1 cellular context compared by ENCODE assay signal in the genomic region with DNA sequence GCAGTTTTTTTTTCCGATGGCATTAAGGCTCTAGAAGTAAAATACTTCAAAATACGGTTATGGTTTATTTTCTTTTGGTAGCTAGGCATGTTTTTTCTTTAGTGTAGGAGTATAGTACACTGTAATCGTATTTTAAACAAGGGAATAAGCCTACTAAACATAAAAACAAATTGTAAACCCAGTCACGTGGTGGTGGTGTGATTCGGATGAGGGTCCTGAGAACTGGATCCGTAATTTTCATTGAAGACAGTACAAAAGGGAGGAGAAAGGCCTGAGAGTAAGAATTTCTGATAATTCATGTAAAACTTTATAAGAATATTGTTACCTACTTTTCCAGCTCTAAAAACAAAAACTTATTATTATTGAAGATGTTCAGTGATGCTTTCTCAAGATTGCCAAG.
TF ChIP-seq lines count a peak whose summit lies in the region.

No MANE protein-coding gene starts in this region.

TF ChIP-seq in SK-N-SH treated with all-trans-retinoic acid at 6 μM for 48 hours, 23 proteins besides CTCF, POLR2A, EP300 and RAD21 (continued from another document):
- TF ChIP-seq, protein P1, sequence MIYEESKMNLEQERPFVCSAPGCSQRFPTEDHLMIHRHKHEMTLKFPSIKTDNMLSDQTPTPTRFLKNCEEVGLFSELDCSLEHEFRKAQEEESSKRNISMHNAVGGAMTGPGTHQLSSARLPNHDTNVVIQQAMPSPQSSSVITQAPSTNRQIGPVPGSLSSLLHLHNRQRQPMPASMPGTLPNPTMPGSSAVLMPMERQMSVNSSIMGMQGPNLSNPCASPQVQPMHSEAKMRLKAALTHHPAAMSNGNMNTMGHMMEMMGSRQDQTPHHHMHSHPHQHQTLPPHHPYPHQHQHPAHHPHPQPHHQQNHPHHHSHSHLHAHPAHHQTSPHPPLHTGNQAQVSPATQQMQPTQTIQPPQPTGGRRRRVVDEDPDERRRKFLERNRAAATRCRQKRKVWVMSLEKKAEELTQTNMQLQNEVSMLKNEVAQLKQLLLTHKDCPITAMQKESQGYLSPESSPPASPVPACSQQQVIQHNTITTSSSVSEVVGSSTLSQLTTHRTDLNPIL (CRISPR knock-in tag; IDR thresholded peaks at IDR 0.05; ENCODE audit: low read depth) = no peak
- TF ChIP-seq BACH2 (CRISPR knock-in tag; IDR thresholded peaks at IDR 0.05; ENCODE audit: borderline replicate concordance) = no peak
- TF ChIP-seq ZFP30 (CRISPR knock-in tag; IDR thresholded peaks at IDR 0.05) = no peak
- no peak for TF ChIP-seq ESRRG (CRISPR knock-in tag; IDR thresholded peaks at IDR 0.05)
- TF ChIP-seq TCF4 (CRISPR knock-in tag; IDR thresholded peaks at IDR 0.05; ENCODE audit: borderline replicate concordance) = no peak
- TF ChIP-seq, protein P2, sequence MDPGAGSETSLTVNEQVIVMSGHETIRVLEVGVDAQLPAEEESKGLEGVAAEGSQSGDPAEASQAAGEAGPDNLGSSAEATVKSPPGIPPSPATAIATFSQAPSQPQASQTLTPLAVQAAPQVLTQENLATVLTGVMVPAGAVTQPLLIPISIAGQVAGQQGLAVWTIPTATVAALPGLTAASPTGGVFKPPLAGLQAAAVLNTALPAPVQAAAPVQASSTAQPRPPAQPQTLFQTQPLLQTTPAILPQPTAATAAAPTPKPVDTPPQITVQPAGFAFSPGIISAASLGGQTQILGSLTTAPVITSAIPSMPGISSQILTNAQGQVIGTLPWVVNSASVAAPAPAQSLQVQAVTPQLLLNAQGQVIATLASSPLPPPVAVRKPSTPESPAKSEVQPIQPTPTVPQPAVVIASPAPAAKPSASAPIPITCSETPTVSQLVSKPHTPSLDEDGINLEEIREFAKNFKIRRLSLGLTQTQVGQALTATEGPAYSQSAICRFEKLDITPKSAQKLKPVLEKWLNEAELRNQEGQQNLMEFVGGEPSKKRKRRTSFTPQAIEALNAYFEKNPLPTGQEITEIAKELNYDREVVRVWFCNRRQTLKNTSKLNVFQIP (CRISPR knock-in tag; IDR thresholded peaks at IDR 0.05; ENCODE audit: borderline replicate concordance, low read depth) = no peak
